Comparison of ENCODE assay signal across 13 cellular contexts in the genomic region with DNA sequence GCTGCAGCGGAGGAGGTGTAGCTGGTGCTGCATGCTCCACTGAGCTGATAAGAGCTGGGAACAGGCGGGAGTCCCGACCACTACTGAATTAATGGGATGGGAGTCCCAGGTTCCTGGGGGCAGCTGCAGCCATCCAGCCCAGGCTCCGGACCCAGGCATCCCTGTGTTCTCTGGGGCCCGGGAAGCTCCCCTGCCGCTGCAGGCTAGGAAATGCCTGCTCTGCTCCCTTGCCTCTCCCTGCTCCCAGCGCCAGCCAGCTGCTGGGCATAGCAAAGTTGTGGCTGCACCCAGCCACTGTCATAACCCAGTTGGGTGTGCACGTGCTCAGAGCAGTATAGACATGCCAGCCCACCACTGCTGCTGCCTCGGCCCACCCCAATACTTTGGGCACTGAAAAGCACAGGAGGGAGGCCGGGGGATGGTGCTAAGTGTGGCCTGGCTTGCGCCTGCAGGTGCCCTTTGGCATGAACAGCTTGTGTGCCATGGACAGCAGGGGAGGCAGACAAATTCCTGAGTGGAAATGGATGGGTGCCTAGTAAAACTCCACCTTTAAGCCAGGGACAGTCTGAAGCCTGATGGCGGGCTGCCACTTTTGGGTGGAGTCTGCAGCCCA.
"Had no signal": no experiment of that assay in that cellular context is flagged by ENCODE, and none has a peak within 500 bp of the region (broad histone marks: within the 10 kb centered on the region; RNA-seq: fewer than 3 reads in every experiment).

No MANE protein-coding gene starts in this region.

- H3K9me3 Mint-ChIP-seq: activated T-helper 1 cell treated with anti-CD3 and anti-CD28 coated beads, Interleukin-12 subunit alpha, Interleukin-12 subunit beta, Interleukin-2, Interleukin-4 antibody, amounts not matched to agents 30 ng/mL and 10 ng/mL and 1 ng/mL, durations not matched to agents 14 hours and 24 hours and 36 hours; nephron progenitor cell; T-helper 2 cell treated with Interferon-gamma antibody and Interleukin-4, amounts not matched to agents 5 μg/mL and 100 μg/mL, for 36 hours had no signal

- H3K4me1 Mint-ChIP-seq: nephron progenitor cell had no signal

- H3K27ac Mint-ChIP-seq: activated T-helper 1 cell treated with anti-CD3 and anti-CD28 coated beads, Interleukin-12 subunit alpha, Interleukin-12 subunit beta, Interleukin-2, Interleukin-4 antibody, amounts not matched to agents 30 ng/mL and 10 ng/mL and 1 ng/mL, durations not matched to agents 14 hours and 24 hours and 36 hours; nephron progenitor cell; T-helper 2 cell treated with Interferon-gamma antibody and Interleukin-4, amounts not matched to agents 5 μg/mL and 100 μg/mL, for 36 hours had no signal

- H3K27me3 ChIP-seq: gastrocnemius medialis, heart right ventricle, right lobe of liver, tibial artery, vagina had no signal

- H3K4me3 ChIP-seq: gastrocnemius medialis, heart right ventricle, psoas muscle, right lobe of liver, smooth muscle cell, tibial artery, vagina had no signal

- H3K4me1 ChIP-seq: gastrocnemius medialis, heart right ventricle, psoas muscle, right lobe of liver, tibial artery, vagina had no signal

- DNase-seq: activated CD4-positive, alpha-beta T cell treated with anti-CD3 and anti-CD28 coated beads, Interleukin-2, amount 50 U/mL, for 1 hour; activated CD8-positive, alpha-beta memory T cell treated with anti-CD3 and anti-CD28 coated beads for 24 hours; gastrocnemius medialis; nephron progenitor cell; tibial artery had no signal

- H3K36me3 ChIP-seq: gastrocnemius medialis, heart right ventricle, right lobe of liver, tibial artery, vagina had no signal

- H3K27ac ChIP-seq: epithelial cell of prostate, gastrocnemius medialis, heart right ventricle, psoas muscle, right lobe of liver, tibial artery, vagina had no signal

- ATAC-seq: gastrocnemius medialis, heart right ventricle, psoas muscle had no signal

- H3K4me3 Mint-ChIP-seq: activated T-helper 1 cell treated with anti-CD3 and anti-CD28 coated beads, Interleukin-12 subunit alpha, Interleukin-12 subunit beta, Interleukin-2, Interleukin-4 antibody, amounts not matched to agents 30 ng/mL and 10 ng/mL and 1 ng/mL, durations not matched to agents 14 hours and 24 hours and 36 hours; nephron progenitor cell; T-helper 2 cell treated with Interferon-gamma antibody and Interleukin-4, amounts not matched to agents 5 μg/mL and 100 μg/mL, for 36 hours had no signal

- H3K9me3 ChIP-seq: gastrocnemius medialis, psoas muscle, right lobe of liver, vagina had no signal
